Comparison of ENCODE assay signal across 7 cellular contexts in the genomic region with DNA sequence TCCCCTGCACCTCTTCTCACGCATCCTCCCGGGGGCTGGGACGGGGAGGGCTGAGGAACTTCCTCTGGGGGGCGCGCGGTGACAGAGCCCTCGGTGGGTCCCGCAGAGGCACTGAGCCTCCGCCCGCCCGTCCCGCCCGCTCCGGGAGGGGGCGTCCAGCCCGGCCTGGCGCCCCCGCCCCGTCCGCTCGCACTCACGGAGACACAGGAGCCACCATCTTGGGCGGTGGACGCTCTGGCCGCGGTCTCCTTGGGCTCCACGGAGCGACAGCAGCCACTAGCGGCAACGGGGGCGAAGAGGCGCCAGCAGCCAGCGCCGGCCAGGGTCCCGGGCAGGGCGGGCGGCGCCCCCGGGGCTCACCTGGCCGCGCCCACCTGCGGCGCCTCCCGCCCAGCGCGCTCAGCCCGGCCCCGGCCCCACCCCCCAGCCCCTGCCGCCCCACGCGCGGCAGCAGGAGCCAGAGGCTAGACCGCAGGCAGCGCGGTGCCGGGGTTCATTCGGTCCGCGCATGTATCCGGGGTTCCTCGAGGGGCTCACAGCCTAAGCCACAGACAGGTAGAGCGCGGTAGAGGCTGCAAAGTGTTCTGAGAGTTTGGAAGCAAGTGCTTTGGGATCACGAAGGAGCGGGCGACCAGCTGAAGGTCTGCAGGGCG. TPM values are rescaled to one million over a fixed set of nuclear protein-coding genes. Genes with fewer than 3 reads are reported as not detected.
A peak's percentile ranks its signal among the peaks of the same experiment; 100 is the strongest.
DNase-seq lines count a peak whose midpoint lies in the region; ATAC-seq and TF ChIP-seq lines count a peak whose summit lies in the region.

A gene (minus strand): TSS at position 242 of the 653 bp plus-strand sequence. CDS start 7,225 bp downstream, outside the sequence.

- H3K4me3 ChIP-seq in GM12865 (ENCODE audit: low read depth, low read length) = peak within 1 kb of the TSS; percentile 49

- ATAC-seq in left colon (peak; percentile 89), GM19023 (IDR thresholded peaks at IDR 0.05; ENCODE audit: unreplicated experiment) (no peak)

- DNase-seq in GM12865 (ENCODE audit: low read depth) (peak; percentile 53), LoVo (ENCODE audit: low spot score) (peak; percentile 75), left colon (peak; percentile 36 to 73)
- peak; percentile 13 for DNase-seq in central memory CD4-positive, alpha-beta T cell
- peak; percentile 43 to 53 for DNase-seq in stimulated activated CD4-positive, alpha-beta T cell treated with anti-CD3 and anti-CD28 coated beads, Interleukin-2, amount 100 ng/mL, for 24 hours

- peak within 1 kb of the TSS; percentile 62; the same call in 1 of the 2 replicates for H3K27ac ChIP-seq in VCaP

- TF ChIP-seq CTCF in GM12865 (IDR thresholded peaks at IDR 0.05; ENCODE audit: insufficient read depth, low read depth, low read length, missing control alignments) = peak; percentile 40
- peak; percentile 64 for TF ChIP-seq CTCF in VCaP (conservative IDR thresholded peaks at IDR 0.05)

- intact Hi-C loops in left colon (cut with DNase I, micrococcal nuclease) = loop anchor here in 1 of 2 donors (10.0 kb wide), 1 partner anchor 64 kb away; a partner anchor contains a TSS

RNA-seq across cellular contexts. Expression of the gene that starts here (rescaled TPM):
- total RNA-seq in left colon = 1 to 10 TPM; 1.8 to 2.5 TPM

Comparison
In these comparisons a context has a peak if more than half of its experiments do, and no peak if none do; other contexts are left out.
1. DNase-seq: peak in every context shown above with its lines; median percentile 75 in LoVo; 54 in left colon; 53 in GM12865; 48 in stimulated activated CD4-positive, alpha-beta T cell treated with anti-CD3 and anti-CD28 coated beads, Interleukin-2, amount 100 ng/mL, for 24 hours; 13 in central memory CD4-positive, alpha-beta T cell.